1 cellular context compared by ENCODE assay signal in genomic region chr17:75845058-75845711, GRCh38.
TF ChIP-seq lines count a peak whose summit lies in the region.

No MANE protein-coding gene starts in this region.

TF ChIP-seq in A549, 52 proteins besides CTCF, POLR2A, EP300 and RAD21 (continued from another document):
- TF ChIP-seq MAX (IDR thresholded peaks at IDR 0.05): peak; percentile 59
- 0 out of 2 replicates have a peak, but pooled peaks have one; percentile 40 for TF ChIP-seq HOXB13 (CRISPR knock-in tag; IDR thresholded peaks at IDR 0.05; ENCODE audit: low read depth)
- no peak for TF ChIP-seq HDAC2 (IDR thresholded peaks at IDR 0.05)
- no peak for TF ChIP-seq MAFK (IDR thresholded peaks at IDR 0.05; ENCODE audit: partially characterized antibody)
